Comparison of ENCODE assay signal across 9 cellular contexts in the genomic region with DNA sequence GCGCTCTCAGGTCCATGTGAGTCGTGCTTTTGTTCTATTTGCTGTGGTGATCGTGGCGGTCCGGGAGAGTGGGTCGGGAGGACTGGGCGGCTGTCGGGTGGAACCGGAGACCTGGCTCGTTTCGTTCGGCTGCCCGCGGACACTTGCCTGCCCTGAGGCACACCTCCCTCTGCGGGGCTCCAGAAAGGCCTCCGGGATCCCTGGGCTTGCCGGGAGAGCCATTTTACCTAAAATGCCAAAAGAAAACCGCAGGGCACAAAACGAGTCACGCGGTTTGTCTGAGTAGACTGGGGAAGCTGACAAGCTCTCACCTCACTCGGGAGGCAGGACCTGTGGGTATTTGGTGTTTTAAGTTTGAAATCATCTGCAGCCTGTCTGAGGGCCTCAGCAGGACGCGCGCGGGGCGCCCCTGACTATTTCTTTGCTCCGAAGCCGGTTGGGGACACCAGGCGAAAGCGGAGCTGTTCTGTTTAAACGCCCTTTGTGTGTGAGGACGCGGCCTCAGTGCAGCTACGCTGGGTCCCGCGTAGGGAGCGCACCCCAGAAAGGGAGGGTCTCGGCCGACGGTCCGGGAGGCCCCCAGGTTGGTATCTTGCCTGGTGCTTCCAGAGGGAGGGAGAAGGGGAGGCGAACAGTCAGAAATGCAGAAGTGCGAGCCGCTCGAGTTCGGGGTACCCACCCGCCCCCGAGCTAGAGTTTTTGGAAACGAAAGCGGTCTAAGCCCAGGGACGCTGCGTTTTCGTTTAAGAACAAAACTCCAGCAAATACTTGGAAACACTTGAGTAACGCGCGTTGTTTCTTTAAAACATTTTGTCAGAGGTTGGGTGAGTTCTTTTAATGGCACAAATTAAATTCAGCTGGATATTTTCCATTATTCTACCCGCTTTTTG. TPM values are rescaled to one million over a fixed set of nuclear protein-coding genes. Genes with fewer than 3 reads are reported as not detected.
DNase-seq lines count a peak whose midpoint lies in the region; ATAC-seq and TF ChIP-seq lines count a peak whose summit lies in the region.
"Had no signal": no experiment of that assay in that cellular context is flagged by ENCODE, and none has a peak within 500 bp of the region (broad histone marks: within the 10 kb centered on the region; RNA-seq: fewer than 3 reads in every experiment).

No MANE protein-coding gene starts in this region.

- peak overlapping the region; percentile 3 to 39 for H3K4me3 ChIP-seq in testis

- peaks cover 18% of the 10 kb centered on the region for H3K4me1 Mint-ChIP-seq in activated B cell treated with CpG ODN at 0.5 μM for 24 hours
- no peaks in the 10 kb centered on the region for H3K4me1 Mint-ChIP-seq in immature natural killer cell

- TF ChIP-seq CTCF in activated B cell treated with CpG ODN at 0.5 μM for 24 hours (IDR thresholded peaks at IDR 0.05) (no peak), testis (IDR thresholded peaks at IDR 0.05) (no peak)

- WGBS in testis, 2 donors = 3% methylated on average over 42 to 52 of the region's 58 CpGs

- H3K9me3 Mint-ChIP-seq in activated B cell treated with CpG ODN at 0.5 μM for 24 hours (no peaks in the 10 kb centered on the region), immature natural killer cell (peaks cover 17 to 60% (median 35%) of the 10 kb centered on the region in 6 donors)

- peak; percentile 53 for DNase-seq in activated CD8-positive, alpha-beta memory T cell treated with anti-CD3 and anti-CD28 coated beads, Interleukin-2, amount 50 U/mL, for 48 hours
- no peak for DNase-seq in activated CD8-positive, alpha-beta memory T cell treated with anti-CD3 and anti-CD28 coated beads, Interleukin-2, amount 50 U/mL, for 4 hours
- DNase-seq in activated B cell treated with CpG ODN at 0.5 μM for 24 hours (no peak), immature natural killer cell (no peak), testis (no peak), NCI-H1694 treated with DMSO at 0.1 percent for 48 hours (lab: John Stamatoyannopoulos, UW) (no peak), GDM1 (lab: John Stamatoyannopoulos, UW) (no peak)
- DNase-seq in effector CD8-positive, alpha-beta T cell (lab: John Stamatoyannopoulos, UW) = no peak
- DNase-seq: activated effector memory CD4-positive, alpha-beta T cell treated with anti-CD3 and anti-CD28 coated beads, Interleukin-2, amount 50 U/mL, for 16 hours had no signal

- no peak for ATAC-seq in activated B cell treated with CpG ODN at 0.5 μM for 24 hours (ENCODE audit: low read depth)

- intact Hi-C loops in activated B cell treated with CpG ODN at 0.5 μM for 24 hours (cut with micrococcal nuclease) (no loop called here), testis (cut with DNase I; ENCODE audit: low total_unique reads) (no loop called here)

- H3K4me1 ChIP-seq in testis = no peaks in the 10 kb centered on the region

- H3K36me3 Mint-ChIP-seq in activated B cell treated with CpG ODN at 0.5 μM for 24 hours (ENCODE audit: low read depth) = no peaks in the 10 kb centered on the region
- peaks cover 6 to 14% (median 8%) of the 10 kb centered on the region in 3 donors for H3K36me3 Mint-ChIP-seq in immature natural killer cell

- H3K27me3 ChIP-seq in testis = peaks cover 3% of the 10 kb centered on the region

- CTCF ChIA-PET in activated B cell treated with CpG ODN at 0.5 μM for 24 hours (lab: Charles Lee) = no interaction called here

- H3K36me3 ChIP-seq in testis (ENCODE audit: low read depth, missing control alignments) = no peaks in the 10 kb centered on the region

- no peak for TF ChIP-seq POLR2A in testis (IDR thresholded peaks at IDR 0.05)

- H3K4me3 Mint-ChIP-seq in activated B cell treated with CpG ODN at 0.5 μM for 24 hours (peak overlapping the region; percentile 81), immature natural killer cell (peak overlapping the region in 3 of 5 donors; percentile 15 to 50 (median 42))

- no peak overlapping the region for H3K27ac ChIP-seq in testis

- POLR2A ChIA-PET in activated B cell treated with CpG ODN at 0.5 μM for 24 hours (lab: Charles Lee) = no interaction called here

- H3K9me3 ChIP-seq in testis = no peaks in the 10 kb centered on the region

- peaks cover 71% of the 10 kb centered on the region for H3K27me3 Mint-ChIP-seq in activated B cell treated with CpG ODN at 0.5 μM for 24 hours
- H3K27me3 Mint-ChIP-seq in immature natural killer cell (ENCODE audit: low read depth in 3 of 3) = peaks cover 30 to 57% (median 42%) of the 10 kb centered on the region in 3 donors

- no peak overlapping the region for H3K27ac Mint-ChIP-seq in activated B cell treated with CpG ODN at 0.5 μM for 24 hours
- H3K27ac Mint-ChIP-seq in immature natural killer cell = no peak overlapping the region

RNA-seq across cellular contexts. Expression of a gene that starts 1.0 kb away (rescaled TPM):
- total RNA-seq in activated B cell treated with CpG ODN at 0.5 μM for 24 hours (not detected in 2 replicates), testis (1 to 10 TPM; 1.4 to 2.9 TPM)
- polyA plus RNA-seq in immature natural killer cell (not detected), testis (ENCODE audit: insufficient read depth, low read depth, low replicate concordance) (1.7 TPM)
